ENCODE assay signal across 18 cellular contexts in genomic region chr7:25384820-25385560, GRCh38.
DNase-seq lines count a peak whose midpoint lies in the region; FAIRE-seq lines count a peak whose summit lies in the region.
"Had no signal": no experiment of that assay in that cellular context is flagged by ENCODE, and none has a peak within 500 bp of the region (broad histone marks: within the 10 kb centered on the region; RNA-seq: fewer than 3 reads in every experiment).

No MANE protein-coding gene starts in this region.

- WGBS in mesenchymal stem cell: 92% methylated on average over 6 of the region's 7 CpGs

- peaks cover 11 to 17% of the 10 kb centered on the region in 2 experiments for H3K27me3 ChIP-seq in mesenchymal stem cell (ENCODE audit: control insufficient read depth in 1 of 2, insufficient read depth in 1 of 2, low read length in 2 of 2)
- H3K27me3 ChIP-seq: BLaER1 treated with 17β-estradiol and CSF1 and Interleukin-3, amounts not matched to agents 10 nM and 100 nM; brain microvascular endothelial cell had no signal

- H3K14ac ChIP-seq in mesenchymal stem cell (ENCODE audit: low read length in 2 of 2): no peak overlapping the region

- H3K4me2 ChIP-seq in mesenchymal stem cell (ENCODE audit: low read length, poor library complexity, severe bottlenecking): no peak overlapping the region
- H3K4me2 ChIP-seq: BLaER1 treated with 17β-estradiol and CSF1 and Interleukin-3, amounts not matched to agents 10 nM and 100 nM had no signal

- H4K91ac ChIP-seq in mesenchymal stem cell (ENCODE audit: low read length): no peak overlapping the region

- DNase-seq in NCI-H2081 (lab: John Stamatoyannopoulos, UW): peak; percentile 79 to 90
- DNase-seq in cerebellum (ENCODE audit: low spot score): peak; percentile 59
- DNase-seq in retina: peak; percentile 21
- no peak for DNase-seq in activated CD4-positive, CD25-positive, alpha-beta regulatory T cell (lab: John Stamatoyannopoulos, UW)
- no peak for DNase-seq in mesenchymal stem cell
- no peak for DNase-seq in stimulated activated CD4-positive, alpha-beta T cell treated with anti-CD3 and anti-CD28 coated beads, Interleukin-12 subunit alpha, Interleukin-12 subunit beta, amount 100 ng/mL, for 4 hours
- DNase-seq: activated CD4-positive, alpha-beta T cell treated with anti-CD3 and anti-CD28 coated beads for 36 hours; activated CD8-positive, alpha-beta memory T cell treated with anti-CD3 and anti-CD28 coated beads, Interleukin-2, amount 50 U/mL, for 4 hours; activated naive CD4-positive, alpha-beta T cell treated with anti-CD3 and anti-CD28 coated beads, Interleukin-2, amount 10 ng/mL, durations not matched to agents 7 days and 5 days; brain microvascular endothelial cell; effector CD4-positive, alpha-beta T cell; KG1; naive B cell; NCI-H1436; T-helper 17 cell had no signal

- H3K36me3 ChIP-seq in mesenchymal stem cell (ENCODE audit: control insufficient read depth in 1 of 2, insufficient read depth in 2 of 2, low read depth in 1 of 2, low read length in 2 of 2): no peaks in the 10 kb centered on the region
- H3K36me3 ChIP-seq: BLaER1 treated with 17β-estradiol and CSF1 and Interleukin-3, amounts not matched to agents 10 nM and 100 nM; brain microvascular endothelial cell; prostate gland had no signal

- FAIRE-seq in G401.6 (lab: Jason Lieb, UNC): peak; percentile 99

- no peak overlapping the region for H3K18ac ChIP-seq in mesenchymal stem cell (ENCODE audit: low read depth in 1 of 2, low read length in 2 of 2)

- H2BK12ac ChIP-seq in mesenchymal stem cell (ENCODE audit: low read length in 2 of 2): no peak overlapping the region

- H3K4me3 ChIP-seq in mesenchymal stem cell (ENCODE audit: insufficient read depth in 1 of 2, low read depth in 1 of 2, low read length in 2 of 2): no peak overlapping the region
- H3K4me3 ChIP-seq: BLaER1 treated with 17β-estradiol and CSF1 and Interleukin-3, amounts not matched to agents 10 nM and 100 nM; prostate gland had no signal

- H2BK5ac ChIP-seq in mesenchymal stem cell (ENCODE audit: low read depth, low read length, poor library complexity, severe bottlenecking): no peak overlapping the region

- H2AFZ ChIP-seq in mesenchymal stem cell (ENCODE audit: low read depth, low read length): no peak overlapping the region

- H3K9me3 ChIP-seq in mesenchymal stem cell (ENCODE audit: control insufficient read depth, low read length): no peaks in the 10 kb centered on the region
- H3K9me3 ChIP-seq: prostate gland had no signal

- no peak overlapping the region for H2BK15ac ChIP-seq in mesenchymal stem cell (ENCODE audit: low read depth, poor library complexity, severe bottlenecking)

- no peak overlapping the region for H3K9ac ChIP-seq in mesenchymal stem cell (ENCODE audit: low read length)
- H3K9ac ChIP-seq: BLaER1 treated with 17β-estradiol and CSF1 and Interleukin-3, amounts not matched to agents 10 nM and 100 nM had no signal

- H4K8ac ChIP-seq in mesenchymal stem cell (ENCODE audit: low read length): no peak overlapping the region

- no peaks in the 10 kb centered on the region for H3K79me1 ChIP-seq in mesenchymal stem cell (replicated peaks; ENCODE audit: low read length, poor library complexity, severe bottlenecking)

- no peak overlapping the region for H2AK5ac ChIP-seq in mesenchymal stem cell (ENCODE audit: low read length, severe bottlenecking)

- H3K4me1 ChIP-seq in mesenchymal stem cell (ENCODE audit: control insufficient read depth, insufficient read depth, low read depth, low read length): no peaks in the 10 kb centered on the region
- H3K4me1 ChIP-seq: BLaER1 treated with 17β-estradiol and CSF1 and Interleukin-3, amounts not matched to agents 10 nM and 100 nM; prostate gland had no signal

- H3K23ac ChIP-seq in mesenchymal stem cell (ENCODE audit: low read length in 2 of 2): no peak overlapping the region

- no peak overlapping the region for H2BK120ac ChIP-seq in mesenchymal stem cell (ENCODE audit: low read depth, low read length)

- H3K4ac ChIP-seq in mesenchymal stem cell (ENCODE audit: low read depth in 1 of 2, low read length in 2 of 2): no peak overlapping the region

- no peak overlapping the region for H3K27ac ChIP-seq in mesenchymal stem cell (ENCODE audit: low read length, poor library complexity, severe bottlenecking)
- H3K27ac ChIP-seq: BLaER1 treated with 17β-estradiol and CSF1 and Interleukin-3, amounts not matched to agents 10 nM and 100 nM; brain microvascular endothelial cell had no signal

Comparison
In these comparisons a context has a peak if more than half of its experiments do, and no peak if none do; other contexts are left out.
1. DNase-seq: peak in NCI-H2081 (2 of 2), cerebellum (single experiment) and retina (single experiment); none in activated CD4-positive, CD25-positive, alpha-beta regulatory T cell (0 of 4), mesenchymal stem cell (single experiment) and stimulated activated CD4-positive, alpha-beta T cell treated with anti-CD3 and anti-CD28 coated beads, Interleukin-12 subunit alpha, Interleukin-12 subunit beta, amount 100 ng/mL, for 4 hours (single experiment).